Comparison of ENCODE assay signal across 1 cellular context in genomic region chr15:71749500-71749899, GRCh38.
A peak's percentile ranks its signal among the peaks of the same experiment; 100 is the strongest.
TF ChIP-seq lines count a peak whose summit lies in the region.

No MANE protein-coding gene starts in this region.

TF ChIP-seq in HEK293, 187 proteins besides CTCF, POLR2A, EP300 and RAD21 (continued from another document and continues in another):
- no peak for TF ChIP-seq ZNF146 (tag by site-specific recombination; IDR thresholded peaks at IDR 0.05)
- 0 out of 2 replicates have a peak, but pooled peaks have one; percentile 16 for TF ChIP-seq ZNF664 (tag by site-specific recombination; IDR thresholded peaks at IDR 0.05)
- peak; percentile 54 for TF ChIP-seq ZNF623 (tag by site-specific recombination; IDR thresholded peaks at IDR 0.05)
- no peak for TF ChIP-seq ZNF639 (tag by site-specific recombination; IDR thresholded peaks at IDR 0.05)
- TF ChIP-seq ZNF488 (tag by site-specific recombination; IDR thresholded peaks at IDR 0.05), result no peak
- no peak for TF ChIP-seq ZNF274 (IDR thresholded peaks at IDR 0.05; ENCODE audit: low read length)
- no peak for TF ChIP-seq ZNF274 (tag by site-specific recombination; IDR thresholded peaks at IDR 0.05; ENCODE audit: borderline replicate concordance)
- TF ChIP-seq ZNF311 (tag by site-specific recombination; IDR thresholded peaks at IDR 0.05; ENCODE audit: borderline replicate concordance), result no peak
- TF ChIP-seq OSR2 (tag by site-specific recombination; IDR thresholded peaks at IDR 0.05), result no peak
- no peak; the same call in 1 of the 2 replicates for TF ChIP-seq MZF1 (tag by site-specific recombination; IDR thresholded peaks at IDR 0.05; ENCODE audit: borderline replicate concordance)
- no peak for TF ChIP-seq ZNF701 (tag by site-specific recombination; IDR thresholded peaks at IDR 0.05)
- no peak for TF ChIP-seq ZNF548 (tag by site-specific recombination; IDR thresholded peaks at IDR 0.05)
- TF ChIP-seq KLF10 (tag by site-specific recombination; IDR thresholded peaks at IDR 0.05), result no peak
- no peak for TF ChIP-seq MYNN (tag by site-specific recombination; IDR thresholded peaks at IDR 0.05; ENCODE audit: borderline replicate concordance)
- TF ChIP-seq PRDM2 (tag by site-specific recombination; IDR thresholded peaks at IDR 0.05; ENCODE audit: borderline replicate concordance), result no peak
- 0 out of 2 replicates have a peak, but pooled peaks have one; percentile 15 for TF ChIP-seq ZNF654 (tag by site-specific recombination; IDR thresholded peaks at IDR 0.05; ENCODE audit: low read depth)
- no peak for TF ChIP-seq ZFP3 (tag by site-specific recombination; IDR thresholded peaks at IDR 0.05; ENCODE audit: low read depth)
- no peak for TF ChIP-seq ZNF175 (tag by site-specific recombination; IDR thresholded peaks at IDR 0.05)
- TF ChIP-seq ZNF660 (tag by site-specific recombination; IDR thresholded peaks at IDR 0.05), result no peak
- TF ChIP-seq ZNF48 (tag by site-specific recombination; IDR thresholded peaks at IDR 0.05), result no peak
- TF ChIP-seq ZNF658 (tag by site-specific recombination; IDR thresholded peaks at IDR 0.05), result no peak
- TF ChIP-seq ZSCAN18 (tag by site-specific recombination; IDR thresholded peaks at IDR 0.05), result no peak
- TF ChIP-seq ZNF610 (tag by site-specific recombination; IDR thresholded peaks at IDR 0.05; ENCODE audit: borderline replicate concordance), result no peak
- TF ChIP-seq ZNF37A (tag by site-specific recombination; IDR thresholded peaks at IDR 0.05), result no peak
- TF ChIP-seq ZNF114 (tag by site-specific recombination; IDR thresholded peaks at IDR 0.05), result no peak
- TF ChIP-seq ZNF692 (tag by site-specific recombination; IDR thresholded peaks at IDR 0.05), result no peak
- TF ChIP-seq ZBTB11 (tag by site-specific recombination; conservative IDR thresholded peaks at IDR 0.05; ENCODE audit: low read depth), result peak; percentile 68
- no peak for TF ChIP-seq ZNF585B (tag by site-specific recombination; IDR thresholded peaks at IDR 0.05)
- no peak for TF ChIP-seq ZNF626 (tag by site-specific recombination; IDR thresholded peaks at IDR 0.05)
- TF ChIP-seq ZNF366 (tag by site-specific recombination; conservative IDR thresholded peaks at IDR 0.05), result 0 out of 2 replicates have a peak, but pooled peaks have one; percentile 4
- TF ChIP-seq ZNF433 (tag by site-specific recombination; IDR thresholded peaks at IDR 0.05; ENCODE audit: low read depth), result no peak
- no peak for TF ChIP-seq ZNF596 (tag by site-specific recombination; IDR thresholded peaks at IDR 0.05)
- no peak for TF ChIP-seq PRDM6 (tag by site-specific recombination; IDR thresholded peaks at IDR 0.05)
- no peak for TF ChIP-seq ZSCAN4 (tag by site-specific recombination; IDR thresholded peaks at IDR 0.05)
- peak; percentile 31; the same call in 1 of the 2 replicates for TF ChIP-seq ZNF202 (tag by site-specific recombination; IDR thresholded peaks at IDR 0.05; ENCODE audit: borderline replicate concordance)
- no peak for TF ChIP-seq SP3 (tag by site-specific recombination; IDR thresholded peaks at IDR 0.05)
- TF ChIP-seq ZNF561 (tag by site-specific recombination; IDR thresholded peaks at IDR 0.05; ENCODE audit: borderline replicate concordance), result no peak
